Comparison of ENCODE assay signal across 10 cellular contexts in the genomic region with DNA sequence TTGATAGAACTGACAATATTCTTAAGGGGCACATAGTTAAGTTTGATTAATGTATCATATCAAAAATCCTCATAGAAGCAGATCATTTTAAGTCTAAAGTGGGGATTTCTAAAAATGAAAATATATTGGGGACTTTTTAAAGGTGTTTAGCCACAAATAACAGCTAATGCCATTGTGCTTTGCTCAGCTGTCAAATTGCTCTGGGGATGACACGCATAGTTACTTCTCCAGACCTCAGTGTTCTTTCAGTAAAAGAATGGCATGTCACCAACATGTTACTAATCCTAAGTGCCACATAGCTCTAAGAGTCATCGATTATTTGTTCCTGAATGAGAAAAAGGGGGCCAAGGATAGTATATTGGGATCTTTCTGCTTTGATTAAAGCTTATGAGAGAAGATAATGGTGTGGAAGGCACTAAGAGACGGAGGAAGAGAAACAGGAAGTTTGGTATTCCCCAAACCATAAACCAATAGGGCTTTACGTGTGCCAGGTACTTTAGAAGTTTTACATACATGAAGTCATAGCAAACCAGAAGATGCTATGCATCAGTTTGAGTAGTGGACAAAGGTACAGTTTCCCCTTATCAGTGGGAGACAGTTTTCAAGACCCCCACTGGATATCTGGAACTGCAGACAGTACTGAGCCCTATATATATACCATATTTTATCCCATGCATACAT. TPM values are rescaled to one million over a fixed set of nuclear protein-coding genes. Genes with fewer than 3 reads are reported as not detected.
A peak's percentile ranks its signal among the peaks of the same experiment; 100 is the strongest.
DNase-seq lines count a peak whose midpoint lies in the region; ATAC-seq, FAIRE-seq and TF ChIP-seq lines count a peak whose summit lies in the region.
"Not testable (repeated sequence)": the region's sequence is repeated elsewhere in the genome, so short reads cannot be mapped to it uniquely, and the experiment has no call there.
"Had no signal": no experiment of that assay in that cellular context is flagged by ENCODE, and none has a peak within 500 bp of the region (broad histone marks: within the 10 kb centered on the region; RNA-seq: fewer than 3 reads in every experiment).

No MANE protein-coding gene starts in this region.

- no CpG with 5 or more reads among the region's 4 CpGs for WGBS in A549 (ENCODE audit: missing lambda C conversion rate)

- not testable (repeated sequence) for H3K4me1 Mint-ChIP-seq in central memory CD8-positive, alpha-beta T cell

- not testable (repeated sequence) for H3K4me3 ChIP-seq in A549

- H3K4me3 Mint-ChIP-seq in central memory CD8-positive, alpha-beta T cell = not testable (repeated sequence)

- not testable (repeated sequence) for TF ChIP-seq RAD21 in A549 (conservative IDR thresholded peaks at IDR 0.05 in 1 of 2, IDR thresholded peaks at IDR 0.05 in 1 of 2)

- TF ChIP-seq EP300 in A549 (IDR thresholded peaks at IDR 0.05) = not testable (repeated sequence)

- TF ChIP-seq POLR2A in A549 (IDR thresholded peaks at IDR 0.05; ENCODE audit: low read length) = not testable (repeated sequence)

- POLR2A ChIA-PET in A549 (lab: Yijun Ruan, JAX) = not testable (repeated sequence)

- not testable (repeated sequence) for H3K27ac Mint-ChIP-seq in central memory CD8-positive, alpha-beta T cell (ENCODE audit: low read depth)

- H3K4me1 ChIP-seq in A549 = not testable (repeated sequence)

- H3K36me3 Mint-ChIP-seq in central memory CD8-positive, alpha-beta T cell (ENCODE audit: insufficient read depth) = not testable (repeated sequence)

- not testable (repeated sequence) for H3K4me2 ChIP-seq in A549

- TF ChIP-seq CTCF in A549 (IDR thresholded peaks at IDR 0.05) = not testable (repeated sequence)

- H3K27ac ChIP-seq in A549 = not testable (repeated sequence)

- not testable (repeated sequence) for DNase-seq in A549 (ENCODE audit: low read depth in 1 of 2, low spot score in 1 of 2); central memory CD8-positive, alpha-beta T cell (ENCODE audit: low spot score in 2 of 2)

- CTCF ChIA-PET in A549 (lab: Yijun Ruan, JAX) = not testable (repeated sequence)

- peak; percentile 28 for FAIRE-seq in A549 (lab: Jason Lieb, UNC)

- not testable (repeated sequence) for H3K27me3 Mint-ChIP-seq in central memory CD8-positive, alpha-beta T cell

- ATAC-seq in A549 = not testable (repeated sequence)
- ATAC-seq in GM18867 (IDR thresholded peaks at IDR 0.05; ENCODE audit: unreplicated experiment) (peak; percentile 60), GM19397 (IDR thresholded peaks at IDR 0.05; ENCODE audit: unreplicated experiment) (peak; percentile 66), GM21529 (IDR thresholded peaks at IDR 0.05; ENCODE audit: unreplicated experiment) (peak; percentile 67), HG02798 (IDR thresholded peaks at IDR 0.05; ENCODE audit: poor library complexity, unreplicated experiment) (peak; percentile 74), HG03066 (IDR thresholded peaks at IDR 0.05; ENCODE audit: low read depth, unreplicated experiment) (peak; percentile 47), HG03442 (IDR thresholded peaks at IDR 0.05; ENCODE audit: unreplicated experiment) (peak; percentile 68)
- ATAC-seq in central memory CD8-positive, alpha-beta T cell (replicated peaks; ENCODE audit: extremely low read depth, poor library complexity, severe bottlenecking) = peak; percentile 49

- not testable (repeated sequence) for H3K9me3 Mint-ChIP-seq in central memory CD8-positive, alpha-beta T cell

- H3K9me3 ChIP-seq in A549 = not testable (repeated sequence)

RNA-seq across cellular contexts. Expression of gene OR2T35, which starts 2.0 kb away (rescaled TPM):
- polyA plus RNA-seq in A549 (2011; rRNA removed) = not detected in 2 replicates
- polyA plus RNA-seq in A549 (2012; cell fraction: cytosol; rRNA removed) = not detected in 2 replicates
- polyA plus RNA-seq in A549 (2012; cell fraction: nucleus; rRNA removed) = not detected in 2 replicates
- not detected in 3 replicates for polyA plus RNA-seq in A549 (2017; fragmentation: RNase III; extraction: RNeasy Plus Mini Kit Qiagen cat#74134 plus additional on column Dnase treatment)
- polyA minus RNA-seq in A549 (2011; rRNA and poly(A)+ RNA removed) = not detected in 2 replicates
- polyA plus RNA-seq: aorta, stomach had no signal

RNA-seq across cellular contexts. Expression of gene OR2T11, which starts 8.2 kb away (rescaled TPM):
- polyA plus RNA-seq in A549 (2011; rRNA removed) (not detected in 2 replicates), A549 (2017; fragmentation: RNase III; extraction: RNeasy Plus Mini Kit Qiagen cat#74134 plus additional on column Dnase treatment) (not detected in 3 replicates)
- not detected in 2 replicates for polyA plus RNA-seq in A549 (2012; cell fraction: cytosol; rRNA removed)
- not detected in 2 replicates for polyA plus RNA-seq in A549 (2012; cell fraction: nucleus; rRNA removed)
- polyA minus RNA-seq in A549 (2011; rRNA and poly(A)+ RNA removed) = not detected in 2 replicates
- polyA plus RNA-seq: aorta, stomach had no signal

RNA-seq across cellular contexts. Expression of gene OR2T27, which starts 12.2 kb away (rescaled TPM):
- polyA plus RNA-seq in A549 (2011; rRNA removed) = not detected in 2 replicates
- polyA plus RNA-seq in A549 (2012; cell fraction: cytosol; rRNA removed) = not detected in 2 replicates
- not detected in 2 replicates for polyA plus RNA-seq in A549 (2012; cell fraction: nucleus; rRNA removed)
- not detected in 3 replicates for polyA plus RNA-seq in A549 (2017; fragmentation: RNase III; extraction: RNeasy Plus Mini Kit Qiagen cat#74134 plus additional on column Dnase treatment)
- not detected in 2 replicates for polyA minus RNA-seq in A549 (2011; rRNA and poly(A)+ RNA removed)
- polyA plus RNA-seq: aorta, stomach had no signal

RNA-seq across cellular contexts. Expression of gene OR2T10, which starts 45.6 kb away (rescaled TPM):
- polyA plus RNA-seq in A549 (2011; rRNA removed) = not detected in 2 replicates
- polyA plus RNA-seq in A549 (2012; cell fraction: cytosol; rRNA removed) = not detected in 2 replicates
- polyA plus RNA-seq in A549 (2012; cell fraction: nucleus; rRNA removed) = not detected in 2 replicates
- not detected in 3 replicates for polyA plus RNA-seq in A549 (2017; fragmentation: RNase III; extraction: RNeasy Plus Mini Kit Qiagen cat#74134 plus additional on column Dnase treatment)
- not detected in 2 replicates for polyA minus RNA-seq in A549 (2011; rRNA and poly(A)+ RNA removed)
- polyA plus RNA-seq: aorta, stomach had no signal

RNA-seq across cellular contexts. Expression of gene OR14I1, which starts 59.5 kb away (rescaled TPM):
- not detected in 2 replicates for polyA plus RNA-seq in A549 (2011; rRNA removed)
- polyA plus RNA-seq in A549 (2012; cell fraction: cytosol; rRNA removed) = not detected in 2 replicates
- not detected in 2 replicates for polyA plus RNA-seq in A549 (2012; cell fraction: nucleus; rRNA removed)
- polyA plus RNA-seq in A549 (2017; fragmentation: RNase III; extraction: RNeasy Plus Mini Kit Qiagen cat#74134 plus additional on column Dnase treatment) = not detected in 3 replicates
- not detected in 2 replicates for polyA minus RNA-seq in A549 (2011; rRNA and poly(A)+ RNA removed)
- polyA plus RNA-seq: aorta, stomach had no signal
